Comparison of ENCODE assay signal across 8 cellular contexts in the genomic region with DNA sequence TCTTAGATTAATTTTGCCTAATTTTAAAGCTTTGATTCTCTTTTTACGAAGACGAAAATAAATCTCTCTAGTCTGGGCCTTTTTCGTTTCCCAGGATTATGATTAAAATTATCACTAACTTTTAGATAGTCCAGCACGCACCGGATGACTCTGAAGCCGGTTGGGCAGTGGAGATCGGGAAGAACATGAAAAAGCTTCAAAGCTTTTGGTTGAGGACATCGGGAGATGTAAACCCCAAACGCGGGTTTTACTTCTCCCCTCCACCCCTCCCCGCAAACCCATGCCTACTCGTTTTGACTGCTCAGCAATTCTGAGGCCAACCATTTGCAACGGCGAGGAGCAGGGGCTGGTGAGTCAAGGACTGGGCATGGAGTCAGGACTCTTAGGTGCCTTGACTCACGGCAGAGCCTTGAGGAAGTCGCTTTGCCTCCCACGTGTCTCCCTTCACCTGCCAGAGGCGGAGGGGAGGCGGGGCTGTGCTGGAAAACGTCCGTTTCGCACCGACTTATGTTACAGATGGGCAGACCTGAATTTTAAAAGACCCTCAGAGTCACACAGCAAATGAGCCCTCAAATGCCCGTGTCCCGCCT. TPM values are rescaled to one million over a fixed set of nuclear protein-coding genes. Genes with fewer than 3 reads are reported as not detected.
A peak's percentile ranks its signal among the peaks of the same experiment; 100 is the strongest.
DNase-seq lines count a peak whose midpoint lies in the region; ATAC-seq and TF ChIP-seq lines count a peak whose summit lies in the region.

No MANE protein-coding gene starts in this region.

- H3K9ac ChIP-seq in adipocyte (ENCODE audit: low read length), result peak overlapping the region; percentile 95

- peaks cover 58% of the 10 kb centered on the region for H3K4me1 ChIP-seq in adipocyte (ENCODE audit: control insufficient read depth, insufficient read depth, low read length)
- H3K4me1 ChIP-seq in heart right ventricle, result peaks cover 0 to 43% (median 40%) of the 10 kb centered on the region in 9 donors

- WGBS in heart right ventricle, 2 donors, result 1% methylated on average over 25 of the region's 25 CpGs

- TF ChIP-seq CTCF in heart right ventricle (IDR thresholded peaks at IDR 0.05) (no peak), type B pancreatic cell (conservative IDR thresholded peaks at IDR 0.05) (no peak)

- intact Hi-C loops in heart right ventricle (cut with DNase I), result loop anchor here in 2 of 10 donors (2.0 to 10.0 kb wide), 3 partner anchors 64 to 154 kb away; a partner anchor contains a TSS
- intact Hi-C loops in posterior vena cava (cut with DNase I), result no loop called here

- H3K27ac Mint-ChIP-seq in type B pancreatic cell, result peak overlapping the region; percentile 87

- no peaks in the 10 kb centered on the region for H3K36me3 Mint-ChIP-seq in type B pancreatic cell

- H3K9me3 ChIP-seq in adipocyte (ENCODE audit: control insufficient read depth, low read length), result no peaks in the 10 kb centered on the region
- H3K9me3 ChIP-seq in heart right ventricle, result no peaks in the 10 kb centered on the region

- H3K4me3 Mint-ChIP-seq in type B pancreatic cell, result peak overlapping the region; percentile 93

- peaks cover 29% of the 10 kb centered on the region for H3K4me1 Mint-ChIP-seq in type B pancreatic cell (ENCODE audit: unreplicated experiment)

- peak; percentile 27 to 74 (median 69) for ATAC-seq in heart right ventricle

- peak overlapping the region; percentile 44 to 94 (median 88) for H3K27ac ChIP-seq in heart right ventricle

- no peaks in the 10 kb centered on the region for H3K9me3 Mint-ChIP-seq in type B pancreatic cell

- H3K27me3 ChIP-seq in adipocyte (replicated peaks; ENCODE audit: control insufficient read depth, insufficient read depth, low read length), result no peaks in the 10 kb centered on the region
- H3K27me3 ChIP-seq in heart right ventricle, result peaks cover 0 to 24% (median 0%) of the 10 kb centered on the region in 7 donors

- DNase-seq in GM04503 (ENCODE audit: low read depth) (peak; percentile 81), HUDEP-2 (lab: John Stamatoyannopoulos, UW; ENCODE audit: unreplicated experiment in 76 of 76) (peak in 51 of 76 experiments; percentile 3 to 56 (median 28)), SK-N-DZ (ENCODE audit: low spot score) (peak; percentile 38), adipocyte (ENCODE audit: low read depth) (peak; percentile 95), heart right ventricle (peak; percentile 40 to 47), posterior vena cava (ENCODE audit: low spot score) (peak; percentile 91), type B pancreatic cell (ENCODE audit: extremely low spot score, unreplicated experiment) (no peak), mesenteric fat pad (ENCODE audit: low spot score) (no peak)

- H3K36me3 ChIP-seq in adipocyte (ENCODE audit: control insufficient read depth, insufficient read depth, low read length, severe bottlenecking), result no peaks in the 10 kb centered on the region
- H3K36me3 ChIP-seq in heart right ventricle, result no peaks in the 10 kb centered on the region

- H3K4me3 ChIP-seq in adipocyte (ENCODE audit: low read length) (peak overlapping the region; percentile 92), heart right ventricle (peak overlapping the region; percentile 71 to 99 (median 86))

- peaks cover 12% of the 10 kb centered on the region for H3K27me3 Mint-ChIP-seq in type B pancreatic cell

RNA-seq across cellular contexts. Expression of a gene that starts 1.0 kb away (rescaled TPM):
- polyA plus RNA-seq in SK-N-DZ (2014; cell fraction: cytosol; rRNA removed), result 28.4 and 29.4 TPM in 2 replicates
- 9.5 and 13.2 TPM in 2 replicates for polyA plus RNA-seq in SK-N-DZ (2014; cell fraction: nucleus; rRNA removed)
- total RNA-seq in heart right ventricle, result 10 to 100 TPM; 12.6 to 21.7 (median 18.5) TPM
- 10 to 100 TPM in 1 of 2 donors, 1 to 10 TPM in 1; 6.0 to 18.8 TPM for polyA plus RNA-seq in heart right ventricle
- 10 to 100 TPM; 13.5 to 15.6 TPM for total RNA-seq in posterior vena cava
- total RNA-seq in type B pancreatic cell (ENCODE audit: low replicate concordance), result 12.7 and 16.0 TPM in 2 replicates
- 27.0 TPM for total RNA-seq in mesenteric fat pad

Comparison
In these comparisons a context has a peak if more than half of its experiments do, and no peak if none do; other contexts are left out.
1. DNase-seq: peak in GM04503 (single experiment), HUDEP-2 (51 of 76), SK-N-DZ (single experiment), adipocyte (single experiment), heart right ventricle (2 of 2) and posterior vena cava (single experiment); none in type B pancreatic cell (single experiment) and mesenteric fat pad (single experiment).